ENCODE assay signal across 7 cellular contexts in genomic region chr11:111849631-111850030, GRCh38.
"Had no signal": no experiment of that assay in that cellular context is flagged by ENCODE, and none has a peak within 500 bp of the region (broad histone marks: within the 10 kb centered on the region; RNA-seq: fewer than 3 reads in every experiment).

No MANE protein-coding gene starts in this region.

- DNase-seq: GDM1, GF-D8 had no signal

- ATAC-seq: GM12878 had no signal

- FAIRE-seq: GM12878, GM12891, GM12892, GM18507, GM19239 had no signal

- H3K4me3 ChIP-seq: GM12878 had no signal
